Comparison of ENCODE assay signal across 32 cellular contexts in the genomic region with DNA sequence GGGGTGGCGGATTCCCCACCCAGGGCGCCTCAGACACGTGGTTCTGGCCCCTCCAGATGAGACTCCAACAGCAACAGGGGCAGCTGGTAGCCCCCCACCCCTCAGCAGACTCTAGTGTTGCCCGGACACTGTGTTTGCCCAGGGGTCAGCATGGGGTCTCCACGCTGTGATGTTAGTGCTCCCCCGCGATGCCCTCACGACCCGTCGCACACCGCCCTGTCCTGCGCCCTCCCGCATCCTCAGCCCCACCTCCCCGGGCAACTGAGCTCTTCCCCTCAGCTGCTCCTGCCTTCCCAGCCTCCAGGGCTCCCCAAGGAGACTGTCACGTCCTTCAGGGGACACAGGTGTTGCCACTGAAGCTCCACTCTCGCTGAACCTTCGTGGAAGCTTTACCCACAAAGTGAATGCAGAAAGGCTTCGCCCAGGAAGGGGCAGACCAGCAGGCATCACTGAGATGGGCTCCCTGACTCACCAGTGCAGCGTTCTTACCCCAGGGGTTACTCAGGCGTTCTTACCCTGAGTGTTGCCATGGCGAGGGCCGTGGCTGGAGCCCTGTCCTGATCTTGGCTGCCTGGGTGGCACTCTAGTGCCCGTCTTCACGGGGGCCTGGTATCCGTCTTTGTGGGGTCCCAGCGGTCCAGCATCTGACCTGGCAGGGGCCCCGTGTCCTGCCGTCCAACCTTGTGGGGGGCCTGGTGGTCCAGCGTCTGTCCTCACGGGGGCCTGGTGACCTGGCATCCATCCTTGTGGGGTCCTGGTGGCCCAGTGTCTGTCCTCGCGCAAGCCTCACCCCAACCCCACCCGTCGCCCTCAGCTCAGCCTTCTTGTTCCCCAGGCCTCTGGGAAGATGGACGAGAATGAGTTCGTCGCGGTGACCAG. TPM values are rescaled to one million over a fixed set of nuclear protein-coding genes. Genes with fewer than 3 reads are reported as not detected.
"Had no signal": no experiment of that assay in that cellular context is flagged by ENCODE, and none has a peak within 500 bp of the region (broad histone marks: within the 10 kb centered on the region; RNA-seq: fewer than 3 reads in every experiment).

No MANE protein-coding gene starts in this region.

- ATAC-seq: activated T-cell treated with anti-CD3 and anti-CD28 coated beads, Interleukin-2, amount 50 U/mL, for 72 hours; activated T-helper 17 cell treated with anti-CD3 and anti-CD28 coated beads, Interleukin-2, amount 50 U/mL, for 72 hours; PC-3 had no signal

- H3K27me3 Mint-ChIP-seq: activated CD4-positive, alpha-beta memory T cell treated with anti-CD3 and anti-CD28 coated beads, Interleukin-2, amount 10 ng/mL, durations not matched to agents 7 days and 5 days; activated naive CD8-positive, alpha-beta T cell treated with anti-CD3 and anti-CD28 coated beads for 36 hours; activated T-helper 17 cell treated with anti-CD3 and anti-CD28 coated beads, Interleukin-2, amount 50 U/mL, for 72 hours; IgD-negative memory B cell had no signal

- H3K4me1 ChIP-seq: Peyer's patch, SJCRH30 had no signal

- H3K27ac Mint-ChIP-seq: activated CD4-positive, alpha-beta memory T cell treated with anti-CD3 and anti-CD28 coated beads, Interleukin-2, amount 10 ng/mL, durations not matched to agents 7 days and 5 days; activated naive CD8-positive, alpha-beta T cell treated with anti-CD3 and anti-CD28 coated beads for 36 hours; activated T-cell treated with anti-CD3 and anti-CD28 coated beads, Interleukin-2, amount 50 U/mL, for 72 hours; activated T-helper 17 cell treated with anti-CD3 and anti-CD28 coated beads, Interleukin-2, amount 50 U/mL, for 72 hours; IgD-negative memory B cell had no signal

- H3K4me1 Mint-ChIP-seq: activated CD4-positive, alpha-beta memory T cell treated with anti-CD3 and anti-CD28 coated beads, Interleukin-2, amount 10 ng/mL, durations not matched to agents 7 days and 5 days; activated naive CD8-positive, alpha-beta T cell treated with anti-CD3 and anti-CD28 coated beads for 36 hours; activated T-helper 17 cell treated with anti-CD3 and anti-CD28 coated beads, Interleukin-2, amount 50 U/mL, for 72 hours; IgD-negative memory B cell had no signal

- H3K9me3 ChIP-seq: MG63, Peyer's patch, SJCRH30 had no signal

- H3K27me3 ChIP-seq: brain microvascular endothelial cell, MG63, Peyer's patch, SJCRH30 had no signal

- DNase-seq: activated CD4-positive, alpha-beta memory T cell treated with anti-CD3 and anti-CD28 coated beads, Interleukin-2, amount 10 ng/mL, durations not matched to agents 7 days and 5 days; activated CD4-positive, alpha-beta T cell treated with anti-CD3 and anti-CD28 coated beads for 1 hour; activated CD4-positive, alpha-beta T cell treated with anti-CD3 and anti-CD28 coated beads for 48 hours; activated CD4-positive, CD25-positive, alpha-beta regulatory T cell; activated naive CD4-positive, alpha-beta T cell; activated naive CD4-positive, alpha-beta T cell treated with anti-CD3 and anti-CD28 coated beads, Interleukin-2, amount 50 U/mL, for 16 hours; activated naive CD8-positive, alpha-beta T cell treated with anti-CD3 and anti-CD28 coated beads for 36 hours; activated T-cell treated with anti-CD3 and anti-CD28 coated beads, Interleukin-2, amount 50 U/mL, for 1 hour; activated T-cell treated with anti-CD3 and anti-CD28 coated beads, Interleukin-2, amount 50 U/mL, for 72 hours; amniotic stem cell; brain microvascular endothelial cell; Kasumi-1; KG1; MG63; NCI-H1048; NCI-H1105 treated with DMSO at 0.1 percent for 48 hours; NCI-H1436; NCI-H1694; NCI-H1930; NCI-H510A; NCI-H526; NCI-H748 treated with DMSO at 0.1 percent for 48 hours; NK-92 treated with Interleukin-12 subunit alpha and Interleukin-12 subunit beta, amount 100 ng/mL, for 24 hours; PC-3; Peyer's patch; RPMI8226; SJCRH30; T1000; WERI-Rb-1 had no signal

- H3K36me3 Mint-ChIP-seq: activated naive CD8-positive, alpha-beta T cell treated with anti-CD3 and anti-CD28 coated beads for 36 hours; IgD-negative memory B cell had no signal

- H3K36me3 ChIP-seq: brain microvascular endothelial cell, MG63, Peyer's patch, SJCRH30 had no signal

- H3K9me3 Mint-ChIP-seq: activated CD4-positive, alpha-beta memory T cell treated with anti-CD3 and anti-CD28 coated beads, Interleukin-2, amount 10 ng/mL, durations not matched to agents 7 days and 5 days; activated naive CD8-positive, alpha-beta T cell treated with anti-CD3 and anti-CD28 coated beads for 36 hours; activated T-cell treated with anti-CD3 and anti-CD28 coated beads, Interleukin-2, amount 50 U/mL, for 72 hours; activated T-helper 17 cell treated with anti-CD3 and anti-CD28 coated beads, Interleukin-2, amount 50 U/mL, for 72 hours; IgD-negative memory B cell had no signal

- H3K4me3 Mint-ChIP-seq: activated CD4-positive, alpha-beta memory T cell treated with anti-CD3 and anti-CD28 coated beads, Interleukin-2, amount 10 ng/mL, durations not matched to agents 7 days and 5 days; activated naive CD8-positive, alpha-beta T cell treated with anti-CD3 and anti-CD28 coated beads for 36 hours; activated T-cell treated with anti-CD3 and anti-CD28 coated beads, Interleukin-2, amount 50 U/mL, for 72 hours; activated T-helper 17 cell treated with anti-CD3 and anti-CD28 coated beads, Interleukin-2, amount 50 U/mL, for 72 hours; IgD-negative memory B cell had no signal

- H3K27ac ChIP-seq: brain microvascular endothelial cell, Peyer's patch, SJCRH30, SK-N-MC, WERI-Rb-1 had no signal

- H3K4me3 ChIP-seq: MG63, Peyer's patch, SJCRH30, SK-N-MC had no signal

RNA-seq across cellular contexts. Expression of gene DPYSL4, which starts 14.6 kb away (rescaled TPM):
- total RNA-seq: SJCRH30 had no signal
- polyA plus RNA-seq: IgD-negative memory B cell had no signal
